Comparison of ENCODE assay signal across 21 cellular contexts in the genomic region with DNA sequence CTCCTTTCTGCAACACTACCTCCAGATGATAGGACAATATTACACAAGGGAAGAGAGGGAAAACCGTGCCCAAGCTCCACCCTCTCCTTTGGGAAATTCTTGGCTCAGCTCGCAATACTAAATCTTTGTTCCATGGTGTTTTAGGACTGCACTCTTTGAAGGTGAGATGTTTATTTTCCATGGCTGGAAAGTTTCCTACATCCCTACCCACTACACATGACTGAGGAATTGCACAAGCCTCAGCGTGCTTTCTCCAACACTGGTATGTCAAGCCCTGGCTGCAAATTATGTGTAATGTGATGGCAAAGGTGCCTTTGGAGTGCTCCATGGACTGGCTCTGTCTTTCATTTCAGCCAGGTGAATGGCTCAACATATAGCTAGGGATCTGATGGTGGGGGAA.
DNase-seq lines count a peak whose midpoint lies in the region; ATAC-seq and TF ChIP-seq lines count a peak whose summit lies in the region.
"Had no signal": no experiment of that assay in that cellular context is flagged by ENCODE, and none has a peak within 500 bp of the region (broad histone marks: within the 10 kb centered on the region; RNA-seq: fewer than 3 reads in every experiment).

No MANE protein-coding gene starts in this region.

- H3K4me1 ChIP-seq in SJCRH30: peaks cover 21% of the 10 kb centered on the region
- H3K4me1 ChIP-seq in foreskin keratinocyte: peaks cover 5% of the 10 kb centered on the region
- peaks cover 22% of the 10 kb centered on the region for H3K4me1 ChIP-seq in muscle layer of colon (ENCODE audit: insufficient read depth, low read length)
- H3K4me1 ChIP-seq: tibial nerve had no signal

- peak; percentile 78 for ATAC-seq in foreskin keratinocyte
- ATAC-seq: left colon had no signal

- H3K27me3 Mint-ChIP-seq in activated naive CD8-positive, alpha-beta T cell treated with anti-CD3 and anti-CD28 coated beads for 36 hours: no peaks in the 10 kb centered on the region

- no peak for DNase-seq in SJCRH30
- DNase-seq in foreskin keratinocyte: peak; percentile 71 to 76
- DNase-seq in HuH-7.5 (ENCODE audit: low spot score): no peak
- DNase-seq in activated CD4-positive, alpha-beta T cell treated with anti-CD3 and anti-CD28 coated beads for 48 hours: no peak
- DNase-seq in activated naive CD8-positive, alpha-beta T cell treated with anti-CD3 and anti-CD28 coated beads for 36 hours: no peak
- no peak for DNase-seq in stimulated activated CD4-positive, alpha-beta T cell treated with anti-CD3 and anti-CD28 coated beads, Interleukin-15, amount 100 ng/mL, for 24 hours
- DNase-seq: activated CD4-positive, alpha-beta T cell treated with anti-CD3 and anti-CD28 coated beads for 1 hour; activated CD8-positive, alpha-beta memory T cell treated with anti-CD3 and anti-CD28 coated beads for 24 hours; activated T-cell treated with anti-CD3 and anti-CD28 coated beads, Interleukin-2, amount 50 U/mL, for 1 hour; Calu3; DMS79 treated with DMSO at 0.1 percent for 48 hours; left colon; NCI-H1417; NCI-H2081 treated with DMSO at 0.1 percent for 48 hours; NCI-H446 treated with DMSO at 0.1 percent for 48 hours; ovary had no signal

- H3K36me3 ChIP-seq in SJCRH30 (no peaks in the 10 kb centered on the region), muscle layer of colon (ENCODE audit: insufficient read depth, low read length) (no peaks in the 10 kb centered on the region)
- H3K36me3 ChIP-seq: ovary, tibial nerve had no signal

- no peak overlapping the region for H3K9ac ChIP-seq in muscle layer of colon (ENCODE audit: low read length)
- H3K9ac ChIP-seq: KMS-11 had no signal

- H3K9me3 ChIP-seq in SJCRH30 (replicated peaks): 0 out of 2 replicates have a peak, but pooled peaks cover 4% of the 10 kb centered on the region
- no peaks in the 10 kb centered on the region for H3K9me3 ChIP-seq in muscle layer of colon (ENCODE audit: low read length)
- H3K9me3 ChIP-seq: ovary, tibial nerve had no signal

- H3K27ac Mint-ChIP-seq in activated naive CD8-positive, alpha-beta T cell treated with anti-CD3 and anti-CD28 coated beads for 36 hours: no peak overlapping the region
- H3K27ac Mint-ChIP-seq: brain had no signal

- no peaks in the 10 kb centered on the region for H3K4me1 Mint-ChIP-seq in activated naive CD8-positive, alpha-beta T cell treated with anti-CD3 and anti-CD28 coated beads for 36 hours
- H3K4me1 Mint-ChIP-seq: brain had no signal

- no peak overlapping the region for H3K4me3 ChIP-seq in SJCRH30
- H3K4me3 ChIP-seq in muscle layer of colon (ENCODE audit: low read depth in 1 of 2, low read length in 2 of 2): no peak overlapping the region
- H3K4me3 ChIP-seq: ovary, tibial nerve had no signal

- H3K27me3 ChIP-seq in SJCRH30 (no peaks in the 10 kb centered on the region), foreskin keratinocyte (no peaks in the 10 kb centered on the region), muscle layer of colon (ENCODE audit: control insufficient read depth in 1 of 2, insufficient read depth in 2 of 2, low read length in 2 of 2) (no peaks in the 10 kb centered on the region)
- H3K27me3 ChIP-seq: ovary, tibial nerve had no signal

- H3K4me3 Mint-ChIP-seq in activated naive CD8-positive, alpha-beta T cell treated with anti-CD3 and anti-CD28 coated beads for 36 hours: no peak overlapping the region
- H3K4me3 Mint-ChIP-seq: brain had no signal

- H3K27ac ChIP-seq in SJCRH30 (peak overlapping the region; percentile 79), foreskin keratinocyte (no peak overlapping the region), muscle layer of colon (ENCODE audit: low read depth, low read length) (peak overlapping the region; percentile 14)
- H3K27ac ChIP-seq: C4-2B, KMS-11, ovary, tibial nerve had no signal

- no peak for TF ChIP-seq CTCF in foreskin keratinocyte (conservative IDR thresholded peaks at IDR 0.05)

- no peaks in the 10 kb centered on the region for H3K9me3 Mint-ChIP-seq in activated naive CD8-positive, alpha-beta T cell treated with anti-CD3 and anti-CD28 coated beads for 36 hours

- H3K36me3 Mint-ChIP-seq in activated naive CD8-positive, alpha-beta T cell treated with anti-CD3 and anti-CD28 coated beads for 36 hours: no peaks in the 10 kb centered on the region
- H3K36me3 Mint-ChIP-seq: brain had no signal

Comparison
In these comparisons a context has a peak if more than half of its experiments do, and no peak if none do; other contexts are left out.
1. DNase-seq: peak in foreskin keratinocyte (2 of 2); none in SJCRH30 (0 of 2), HuH-7.5 (single experiment), activated CD4-positive, alpha-beta T cell treated with anti-CD3 and anti-CD28 coated beads for 48 hours (single experiment), activated naive CD8-positive, alpha-beta T cell treated with anti-CD3 and anti-CD28 coated beads for 36 hours (single experiment) and stimulated activated CD4-positive, alpha-beta T cell treated with anti-CD3 and anti-CD28 coated beads, Interleukin-15, amount 100 ng/mL, for 24 hours (single experiment).